Comparison of ENCODE assay signal across 19 cellular contexts in the genomic region with DNA sequence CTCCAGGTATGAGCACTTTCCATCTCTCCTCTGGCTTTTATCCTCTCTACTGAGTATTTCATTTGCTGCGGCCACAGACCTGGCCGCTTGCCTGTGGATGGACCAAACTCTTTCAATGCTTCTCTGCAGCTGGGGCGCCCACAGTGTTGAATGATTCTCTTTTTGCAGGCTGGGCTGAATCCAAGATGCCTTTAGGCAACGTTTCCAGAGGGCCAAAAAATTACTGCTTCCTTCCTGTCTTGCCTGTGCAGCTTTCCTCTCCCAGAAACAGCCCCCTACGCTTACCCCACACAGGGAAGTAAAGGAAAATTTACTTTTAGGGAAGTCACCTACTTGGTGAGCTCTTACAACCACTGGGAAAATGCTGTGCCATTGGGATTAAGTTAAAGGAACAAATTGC. TPM values are rescaled to one million over a fixed set of nuclear protein-coding genes. Genes with fewer than 3 reads are reported as not detected.
DNase-seq lines count a peak whose midpoint lies in the region; ATAC-seq lines count a peak whose summit lies in the region.
"Had no signal": no experiment of that assay in that cellular context is flagged by ENCODE, and none has a peak within 500 bp of the region (broad histone marks: within the 10 kb centered on the region; RNA-seq: fewer than 3 reads in every experiment).

No MANE protein-coding gene starts in this region.

- in situ Hi-C loops in G401 (cut with HindIII; ENCODE audit: low sequenced_read_pairs), result no loop called here

- H3K4me3 ChIP-seq in adipocyte (ENCODE audit: low read length), result no peak overlapping the region
- H3K4me3 ChIP-seq: ascending aorta, thoracic aorta had no signal

- H3K27ac Mint-ChIP-seq in activated CD4-positive, alpha-beta memory T cell treated with anti-CD3 and anti-CD28 coated beads, Interleukin-2, amount 10 ng/mL, durations not matched to agents 7 days and 5 days, result no peak overlapping the region
- H3K27ac Mint-ChIP-seq: endodermal cell, nephron progenitor cell had no signal

- no peaks in the 10 kb centered on the region for H3K36me3 Mint-ChIP-seq in activated CD4-positive, alpha-beta memory T cell treated with anti-CD3 and anti-CD28 coated beads, Interleukin-2, amount 10 ng/mL, durations not matched to agents 7 days and 5 days (ENCODE audit: low read depth)

- H3K4me1 ChIP-seq in adipocyte (ENCODE audit: control insufficient read depth, insufficient read depth, low read length), result no peaks in the 10 kb centered on the region
- H3K4me1 ChIP-seq: ascending aorta had no signal

- H3K9me3 Mint-ChIP-seq in activated CD4-positive, alpha-beta memory T cell treated with anti-CD3 and anti-CD28 coated beads, Interleukin-2, amount 10 ng/mL, durations not matched to agents 7 days and 5 days, result no peaks in the 10 kb centered on the region

- DNase-seq in G401 (ENCODE audit: low spot score) (peak; percentile 8), adipocyte (ENCODE audit: low read depth) (peak; percentile 1), left ventricle myocardium superior (peak; percentile 38), putamen (ENCODE audit: low spot score) (peak; percentile 76), EL (no peak), NCI-H187 treated with DMSO at 0.1 percent for 48 hours (lab: John Stamatoyannopoulos, UW) (no peak)
- DNase-seq in activated CD4-positive, alpha-beta memory T cell treated with anti-CD3 and anti-CD28 coated beads, Interleukin-2, amount 10 ng/mL, durations not matched to agents 7 days and 5 days, result no peak
- DNase-seq: activated gamma-delta T cell treated with Interleukin-2 at 50 U/mL for 16 hours, activated T-cell treated with anti-CD3 and anti-CD28 coated beads for 4 hours, COR-L47, endodermal cell, GOT3, NCI-H1105 treated with DMSO at 0.1 percent for 48 hours, NCI-H2107, NCI-H510A treated with DMSO at 0.1 percent for 48 hours, nephron progenitor cell, SW 1271 had no signal

- CTCF ChIA-PET in activated CD4-positive, alpha-beta memory T cell treated with anti-CD3 and anti-CD28 coated beads, Interleukin-2, amount 10 ng/mL, durations not matched to agents 7 days and 5 days (lab: Charles Lee), result no interaction called here

- ATAC-seq in left ventricle myocardium superior, result peak; percentile 48

- POLR2A ChIA-PET in activated CD4-positive, alpha-beta memory T cell treated with anti-CD3 and anti-CD28 coated beads, Interleukin-2, amount 10 ng/mL, durations not matched to agents 7 days and 5 days (lab: Charles Lee), result no interaction called here

- H3K9ac ChIP-seq in adipocyte (ENCODE audit: low read length), result no peak overlapping the region

- no peaks in the 10 kb centered on the region for H3K9me3 ChIP-seq in adipocyte (ENCODE audit: control insufficient read depth, low read length)
- H3K9me3 ChIP-seq: ascending aorta, thoracic aorta had no signal

- H3K27me3 Mint-ChIP-seq in activated CD4-positive, alpha-beta memory T cell treated with anti-CD3 and anti-CD28 coated beads, Interleukin-2, amount 10 ng/mL, durations not matched to agents 7 days and 5 days, result peaks cover 26% of the 10 kb centered on the region

- H3K4me1 Mint-ChIP-seq in activated CD4-positive, alpha-beta memory T cell treated with anti-CD3 and anti-CD28 coated beads, Interleukin-2, amount 10 ng/mL, durations not matched to agents 7 days and 5 days, result no peaks in the 10 kb centered on the region
- H3K4me1 Mint-ChIP-seq: nephron progenitor cell had no signal

- H3K4me3 Mint-ChIP-seq in activated CD4-positive, alpha-beta memory T cell treated with anti-CD3 and anti-CD28 coated beads, Interleukin-2, amount 10 ng/mL, durations not matched to agents 7 days and 5 days, result no peak overlapping the region
- H3K4me3 Mint-ChIP-seq: endodermal cell, nephron progenitor cell had no signal

- intact Hi-C loops in left ventricle myocardium superior (cut with micrococcal nuclease), result no loop called here

- peaks cover 30% of the 10 kb centered on the region for H3K27me3 ChIP-seq in adipocyte (replicated peaks; ENCODE audit: control insufficient read depth, insufficient read depth, low read length)
- H3K27me3 ChIP-seq: ascending aorta had no signal

- H3K36me3 ChIP-seq in adipocyte (ENCODE audit: control insufficient read depth, insufficient read depth, low read length, severe bottlenecking), result no peaks in the 10 kb centered on the region
- H3K36me3 ChIP-seq: ascending aorta, thoracic aorta had no signal

RNA-seq across cellular contexts. Expression of gene JDP2, which starts 55.6 kb away (rescaled TPM):
- total RNA-seq in G401 (2014; rRNA removed; shearing (Covaris generic)), result 37.4 and 40.7 TPM in 2 replicates
- 24.7 TPM for total RNA-seq in left ventricle myocardium superior
- total RNA-seq in activated CD4-positive, alpha-beta memory T cell treated with anti-CD3 and anti-CD28 coated beads, Interleukin-2, amount 10 ng/mL, durations not matched to agents 7 days and 5 days, result 1 to 10 TPM; 2.6 to 2.9 TPM

Comparison
In these comparisons a context has a peak if more than half of its experiments do, and no peak if none do; other contexts are left out.
1. DNase-seq: peak in G401 (single experiment), adipocyte (single experiment), left ventricle myocardium superior (single experiment) and putamen (single experiment); none in EL (single experiment), NCI-H187 treated with DMSO at 0.1 percent for 48 hours (single experiment) and activated CD4-positive, alpha-beta memory T cell treated with anti-CD3 and anti-CD28 coated beads, Interleukin-2, amount 10 ng/mL, durations not matched to agents 7 days and 5 days (single experiment).